In the genomic region with DNA sequence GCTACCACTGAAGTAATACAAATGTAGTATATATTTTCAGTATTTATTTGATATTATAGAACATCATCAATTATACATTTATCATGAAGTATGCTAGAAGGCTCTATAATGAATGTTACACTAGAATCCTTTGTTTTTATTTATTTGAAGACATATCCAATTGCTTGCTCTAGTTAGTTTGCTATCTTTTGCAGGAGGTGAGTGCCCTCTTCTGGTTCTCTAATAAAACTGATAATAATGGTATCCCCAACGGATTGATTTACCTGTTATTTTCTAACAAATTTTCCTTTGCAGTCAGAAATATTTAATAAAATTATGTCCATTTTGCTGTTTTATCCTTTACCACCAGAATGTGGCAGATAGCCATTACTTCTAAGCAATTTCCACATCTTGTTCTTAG, we compare ENCODE assay signal across 13 cellular contexts.
DNase-seq lines count a peak whose midpoint lies in the region; ATAC-seq, FAIRE-seq and TF ChIP-seq lines count a peak whose summit lies in the region.
"Had no signal": no experiment of that assay in that cellular context is flagged by ENCODE, and none has a peak within 500 bp of the region (broad histone marks: within the 10 kb centered on the region; RNA-seq: fewer than 3 reads in every experiment).

No MANE protein-coding gene starts in this region.

- H3K27ac ChIP-seq in SK-N-MC = no peak overlapping the region
- H3K27ac ChIP-seq: SJSA1, thyroid gland had no signal

- no peak overlapping the region for H3K27ac Mint-ChIP-seq in nephron progenitor cell
- H3K27ac Mint-ChIP-seq: activated naive CD8-positive, alpha-beta T cell treated with anti-CD3 and anti-CD28 coated beads, Interleukin-2, amount 10 ng/mL, durations not matched to agents 7 days and 5 days had no signal

- H3K36me3 ChIP-seq in SK-N-MC (ENCODE audit: insufficient read depth, low read length) = no peaks in the 10 kb centered on the region
- H3K36me3 ChIP-seq: SJSA1, thyroid gland had no signal

- DNase-seq in D721Med (ENCODE audit: insufficient read length, low spot score) = no peak
- peak; percentile 18 for DNase-seq in SK-N-MC (ENCODE audit: low read depth, low spot score)
- no peak for DNase-seq in nephron progenitor cell
- no peak for DNase-seq in head of caudate nucleus
- no peak for DNase-seq in CD1c-positive myeloid dendritic cell (ENCODE audit: extremely low spot score)
- DNase-seq: activated naive CD8-positive, alpha-beta T cell treated with anti-CD3 and anti-CD28 coated beads, Interleukin-2, amount 10 ng/mL, durations not matched to agents 7 days and 5 days; NCI-H1417 treated with DMSO at 0.1 percent for 48 hours; thyroid gland had no signal

- H3K4me3 ChIP-seq in SK-N-MC = no peak overlapping the region
- H3K4me3 ChIP-seq: SJSA1, thyroid gland had no signal

- H3K9ac ChIP-seq in SK-N-MC (ENCODE audit: insufficient read length) = no peak overlapping the region

- TF ChIP-seq CTCF in D721Med (IDR thresholded peaks at IDR 0.05; ENCODE audit: insufficient read depth, missing control alignments) (peak; percentile 35), nephron progenitor cell (IDR thresholded peaks at IDR 0.05) (no peak)

- intact Hi-C loops in head of caudate nucleus (cut with DNase I) = no loop called here

- H3K27me3 Mint-ChIP-seq in nephron progenitor cell (ENCODE audit: low read depth, poor library complexity) = no peaks in the 10 kb centered on the region
- H3K27me3 Mint-ChIP-seq: activated naive CD8-positive, alpha-beta T cell treated with anti-CD3 and anti-CD28 coated beads, Interleukin-2, amount 10 ng/mL, durations not matched to agents 7 days and 5 days had no signal

- TF ChIP-seq EP300 in Ishikawa (IDR thresholded peaks at IDR 0.05; ENCODE audit: borderline replicate concordance) = no peak

- no peaks in the 10 kb centered on the region for H3K9me3 ChIP-seq in SK-N-MC (ENCODE audit: low read depth, low read length)
- H3K9me3 ChIP-seq: SJSA1, thyroid gland had no signal

- H3K4me1 Mint-ChIP-seq in nephron progenitor cell = peaks cover 12% of the 10 kb centered on the region
- H3K4me1 Mint-ChIP-seq: activated naive CD8-positive, alpha-beta T cell treated with anti-CD3 and anti-CD28 coated beads, Interleukin-2, amount 10 ng/mL, durations not matched to agents 7 days and 5 days had no signal

- H3K4me3 Mint-ChIP-seq in nephron progenitor cell = no peak overlapping the region
- H3K4me3 Mint-ChIP-seq: activated naive CD8-positive, alpha-beta T cell treated with anti-CD3 and anti-CD28 coated beads, Interleukin-2, amount 10 ng/mL, durations not matched to agents 7 days and 5 days had no signal

- no peaks in the 10 kb centered on the region for H3K36me3 Mint-ChIP-seq in nephron progenitor cell (ENCODE audit: low read depth)
- H3K36me3 Mint-ChIP-seq: activated naive CD8-positive, alpha-beta T cell treated with anti-CD3 and anti-CD28 coated beads, Interleukin-2, amount 10 ng/mL, durations not matched to agents 7 days and 5 days had no signal

- peaks cover 24% of the 10 kb centered on the region for H3K9me3 Mint-ChIP-seq in nephron progenitor cell

- TF ChIP-seq RAD21 in Ishikawa (IDR thresholded peaks at IDR 0.05; ENCODE audit: low read depth) = peak; percentile 55

- ATAC-seq in HG03108 (IDR thresholded peaks at IDR 0.05; ENCODE audit: unreplicated experiment) = no peak

- FAIRE-seq in D721Med (lab: Jason Lieb, UNC) = no peak
- FAIRE-seq in islet of Langerhans (lab: Jason Lieb, UNC) = peak; percentile 41
- FAIRE-seq: endothelial cell of umbilical vein had no signal

TF ChIP-seq in Ishikawa, 13 proteins besides CTCF, POLR2A, EP300 and RAD21:
- no peak for TF ChIP-seq ZBTB7A (IDR thresholded peaks at IDR 0.05; ENCODE audit: low read depth)
- no peak for TF ChIP-seq EGR1 (IDR thresholded peaks at IDR 0.05)
- TF ChIP-seq TEAD4 (IDR thresholded peaks at IDR 0.05) = no peak
- TF ChIP-seq, protein P1, sequence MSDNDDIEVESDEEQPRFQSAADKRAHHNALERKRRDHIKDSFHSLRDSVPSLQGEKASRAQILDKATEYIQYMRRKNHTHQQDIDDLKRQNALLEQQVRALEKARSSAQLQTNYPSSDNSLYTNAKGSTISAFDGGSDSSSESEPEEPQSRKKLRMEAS (IDR thresholded peaks at IDR 0.05) = no peak
- TF ChIP-seq, protein P2, sequence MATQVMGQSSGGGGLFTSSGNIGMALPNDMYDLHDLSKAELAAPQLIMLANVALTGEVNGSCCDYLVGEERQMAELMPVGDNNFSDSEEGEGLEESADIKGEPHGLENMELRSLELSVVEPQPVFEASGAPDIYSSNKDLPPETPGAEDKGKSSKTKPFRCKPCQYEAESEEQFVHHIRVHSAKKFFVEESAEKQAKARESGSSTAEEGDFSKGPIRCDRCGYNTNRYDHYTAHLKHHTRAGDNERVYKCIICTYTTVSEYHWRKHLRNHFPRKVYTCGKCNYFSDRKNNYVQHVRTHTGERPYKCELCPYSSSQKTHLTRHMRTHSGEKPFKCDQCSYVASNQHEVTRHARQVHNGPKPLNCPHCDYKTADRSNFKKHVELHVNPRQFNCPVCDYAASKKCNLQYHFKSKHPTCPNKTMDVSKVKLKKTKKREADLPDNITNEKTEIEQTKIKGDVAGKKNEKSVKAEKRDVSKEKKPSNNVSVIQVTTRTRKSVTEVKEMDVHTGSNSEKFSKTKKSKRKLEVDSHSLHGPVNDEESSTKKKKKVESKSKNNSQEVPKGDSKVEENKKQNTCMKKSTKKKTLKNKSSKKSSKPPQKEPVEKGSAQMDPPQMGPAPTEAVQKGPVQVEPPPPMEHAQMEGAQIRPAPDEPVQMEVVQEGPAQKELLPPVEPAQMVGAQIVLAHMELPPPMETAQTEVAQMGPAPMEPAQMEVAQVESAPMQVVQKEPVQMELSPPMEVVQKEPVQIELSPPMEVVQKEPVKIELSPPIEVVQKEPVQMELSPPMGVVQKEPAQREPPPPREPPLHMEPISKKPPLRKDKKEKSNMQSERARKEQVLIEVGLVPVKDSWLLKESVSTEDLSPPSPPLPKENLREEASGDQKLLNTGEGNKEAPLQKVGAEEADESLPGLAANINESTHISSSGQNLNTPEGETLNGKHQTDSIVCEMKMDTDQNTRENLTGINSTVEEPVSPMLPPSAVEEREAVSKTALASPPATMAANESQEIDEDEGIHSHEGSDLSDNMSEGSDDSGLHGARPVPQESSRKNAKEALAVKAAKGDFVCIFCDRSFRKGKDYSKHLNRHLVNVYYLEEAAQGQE (IDR thresholded peaks at IDR 0.05; ENCODE audit: low read depth) = no peak
- TF ChIP-seq YY1 (IDR thresholded peaks at IDR 0.05; ENCODE audit: low read depth) = no peak
- TF ChIP-seq TAF1 (IDR thresholded peaks at IDR 0.05; ENCODE audit: low read depth) = no peak
- no peak for TF ChIP-seq TCF12 (IDR thresholded peaks at IDR 0.05; ENCODE audit: low read depth)
- no peak for TF ChIP-seq CREB1 (IDR thresholded peaks at IDR 0.05; ENCODE audit: low read depth)
- no peak for TF ChIP-seq NFIC (IDR thresholded peaks at IDR 0.05)
- no peak for TF ChIP-seq FOXM1 (IDR thresholded peaks at IDR 0.05; ENCODE audit: borderline replicate concordance, low read depth)
- TF ChIP-seq, protein P3, sequence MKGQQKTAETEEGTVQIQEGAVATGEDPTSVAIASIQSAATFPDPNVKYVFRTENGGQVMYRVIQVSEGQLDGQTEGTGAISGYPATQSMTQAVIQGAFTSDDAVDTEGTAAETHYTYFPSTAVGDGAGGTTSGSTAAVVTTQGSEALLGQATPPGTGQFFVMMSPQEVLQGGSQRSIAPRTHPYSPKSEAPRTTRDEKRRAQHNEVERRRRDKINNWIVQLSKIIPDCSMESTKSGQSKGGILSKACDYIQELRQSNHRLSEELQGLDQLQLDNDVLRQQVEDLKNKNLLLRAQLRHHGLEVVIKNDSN (IDR thresholded peaks at IDR 0.05) = no peak
